Comparison of ENCODE assay signal across 14 cellular contexts in genomic region chr4:26864904-26865303, GRCh38. TPM values are rescaled to one million over a fixed set of nuclear protein-coding genes. Genes with fewer than 3 reads are reported as not detected.
DNase-seq lines count a peak whose midpoint lies in the region; TF ChIP-seq lines count a peak whose summit lies in the region.
"Had no signal": no experiment of that assay in that cellular context is flagged by ENCODE, and none has a peak within 500 bp of the region (broad histone marks: within the 10 kb centered on the region; RNA-seq: fewer than 3 reads in every experiment).

No MANE protein-coding gene starts in this region.

- H3K36me3 Mint-ChIP-seq in CD4-positive, alpha-beta memory T cell: peaks cover 3 to 12% of the 10 kb centered on the region in 2 donors

- no peak overlapping the region for H3K9ac ChIP-seq in MM.1S (ENCODE audit: low read length)
- H3K9ac ChIP-seq: SK-N-SH had no signal

- no peak overlapping the region for H2AFZ ChIP-seq in MM.1S (ENCODE audit: low read length)

- H3K4me1 ChIP-seq in CD4-positive, alpha-beta memory T cell (ENCODE audit: insufficient read depth, low read length): peaks cover 72% of the 10 kb centered on the region
- peaks cover 0 to 32% (median 9%) of the 10 kb centered on the region in 4 donors for H3K4me1 ChIP-seq in sigmoid colon
- H3K4me1 ChIP-seq in MM.1S (ENCODE audit: low read length): peaks cover 8% of the 10 kb centered on the region
- H3K4me1 ChIP-seq in HAP-1: peaks cover 45% of the 10 kb centered on the region
- peaks cover 41% of the 10 kb centered on the region for H3K4me1 ChIP-seq in effector memory CD4-positive, alpha-beta T cell (ENCODE audit: control insufficient read depth, insufficient read depth, low read length, poor library complexity, severe bottlenecking)

- peaks cover 0 to 1% of the 10 kb centered on the region in 2 donors for H3K27me3 Mint-ChIP-seq in CD4-positive, alpha-beta memory T cell

- CTCF ChIA-PET in CD4-positive, alpha-beta memory T cell (lab: Charles Lee; ENCODE audit: partially characterized antibody): interaction anchor here (1.3 to 3.2 kb wide), 3 partner anchors 19 to 119 kb away, joined by 3 to 10 read pairs (median 3); no protein-coding TSS in a partner anchor

- peaks cover 20% of the 10 kb centered on the region for H3F3A ChIP-seq in MM.1S (ENCODE audit: insufficient read depth, low read length)

- peaks cover 0 to 1% (median 0%) of the 10 kb centered on the region in 8 donors for H3K9me3 Mint-ChIP-seq in CD4-positive, alpha-beta memory T cell
- H3K9me3 Mint-ChIP-seq: activated naive CD4-positive, alpha-beta T cell treated with anti-CD3 and anti-CD28 coated beads, Interleukin-2, amount 10 ng/mL, durations not matched to agents 7 days and 5 days had no signal

- WGBS in sigmoid colon, 2 donors: 35 to 57% methylated on average over 3 of the region's 3 CpGs

- no peaks in the 10 kb centered on the region for H3K36me3 ChIP-seq in CD4-positive, alpha-beta memory T cell (ENCODE audit: insufficient read depth, low read length)
- H3K36me3 ChIP-seq in sigmoid colon (no peaks in the 10 kb centered on the region), MM.1S (replicated peaks; ENCODE audit: insufficient read depth, low read length) (no peaks in the 10 kb centered on the region), HAP-1 (replicated peaks) (no peaks in the 10 kb centered on the region)
- no peaks in the 10 kb centered on the region for H3K36me3 ChIP-seq in effector memory CD4-positive, alpha-beta T cell (ENCODE audit: control insufficient read depth, insufficient read depth, low read length)

- no peak overlapping the region for H3K4me2 ChIP-seq in MM.1S (ENCODE audit: low read depth, low read length)
- H3K4me2 ChIP-seq: SK-N-SH had no signal

- POLR2A ChIA-PET in CD4-positive, alpha-beta memory T cell (lab: Charles Lee; ENCODE audit: partially characterized antibody): interaction anchor here (1.1 to 7.0 kb wide), 2 partner anchors 20 to 282 kb away, joined by 3 to 74 read pairs; no protein-coding TSS in a partner anchor

- H3K27ac ChIP-seq in CD4-positive, alpha-beta memory T cell (ENCODE audit: low read depth, low read length): no peak overlapping the region
- H3K27ac ChIP-seq in coronary artery (peak overlapping the region in 1 of 2 donors; percentile 56), sigmoid colon (peak overlapping the region in 3 of 4 donors; percentile 5 to 25 (median 9)), MM.1S (ENCODE audit: low read length) (no peak overlapping the region)
- no peak overlapping the region for H3K27ac ChIP-seq in effector memory CD4-positive, alpha-beta T cell (ENCODE audit: insufficient read depth, low read length, poor library complexity, severe bottlenecking)

- TF ChIP-seq EP300 in sigmoid colon (IDR thresholded peaks at IDR 0.05): no peak

- no peak overlapping the region for H3K4me3 ChIP-seq in CD4-positive, alpha-beta memory T cell (ENCODE audit: low read length in 2 of 2)
- H3K4me3 ChIP-seq in coronary artery (peak overlapping the region; percentile 8), sigmoid colon (no peak overlapping the region), MM.1S (ENCODE audit: low read length) (no peak overlapping the region), HAP-1 (no peak overlapping the region)
- H3K4me3 ChIP-seq in effector memory CD4-positive, alpha-beta T cell (ENCODE audit: insufficient read depth, low read depth, low read length, poor library complexity, severe bottlenecking): no peak overlapping the region

- no peaks in the 10 kb centered on the region for H3K9me3 ChIP-seq in CD4-positive, alpha-beta memory T cell (ENCODE audit: control insufficient read depth in 1 of 2, low read length in 2 of 2)
- H3K9me3 ChIP-seq in sigmoid colon: no peaks in the 10 kb centered on the region
- no peaks in the 10 kb centered on the region for H3K9me3 ChIP-seq in MM.1S (replicated peaks; ENCODE audit: insufficient read depth, low read length)
- H3K9me3 ChIP-seq in HAP-1: no peaks in the 10 kb centered on the region
- H3K9me3 ChIP-seq in effector memory CD4-positive, alpha-beta T cell (ENCODE audit: control insufficient read depth, low read length): no peaks in the 10 kb centered on the region
- H3K9me3 ChIP-seq: SK-N-SH had no signal

- peaks cover 77% of the 10 kb centered on the region for H3K79me2 ChIP-seq in MM.1S (ENCODE audit: low read length)

- no peaks in the 10 kb centered on the region for H3K9me2 ChIP-seq in MM.1S (replicated peaks; ENCODE audit: insufficient read depth, low read length)
- H3K9me2 ChIP-seq: SK-N-SH had no signal

- in situ Hi-C loops in HAP-1 (cut with MboI; ENCODE audit: low sequenced_read_pairs): no loop called here

- TF ChIP-seq POLR2A in sigmoid colon (IDR thresholded peaks at IDR 0.05): no peak

- no peak for DNase-seq in CD4-positive, alpha-beta memory T cell
- DNase-seq in NOMO-1 treated with DMSO at 0.1 percent for 48 hours (lab: John Stamatoyannopoulos, UW; ENCODE audit: unreplicated experiment) (peak; percentile 63), coronary artery (ENCODE audit: low spot score) (no peak), sigmoid colon (no peak), MM.1S (no peak), HAP-1 (ENCODE audit: low spot score in 2 of 2) (no peak), NCI-H1092 treated with DMSO at 0.1 percent for 48 hours (lab: John Stamatoyannopoulos, UW) (no peak)
- no peak for DNase-seq in effector memory CD4-positive, alpha-beta T cell
- DNase-seq: activated CD4-positive, alpha-beta T cell treated with anti-CD3 and anti-CD28 coated beads, Interleukin-2, amount 50 U/mL, for 1 hour; activated naive CD4-positive, alpha-beta T cell treated with anti-CD3 and anti-CD28 coated beads, Interleukin-2, amount 10 ng/mL, durations not matched to agents 7 days and 5 days; HCEC 1CT; kidney; SK-N-SH; stimulated activated CD4-positive, alpha-beta T cell treated with anti-CD3 and anti-CD28 coated beads, Interleukin-2, amount 100 ng/mL, for 48 hours had no signal

- intact Hi-C loops in CD4-positive, alpha-beta memory T cell (cut with micrococcal nuclease): loop anchor here (5.0 to 10.0 kb wide), 5 partner anchors 50 to 1003 kb away; partner anchors contain the start of gene SEL1L3
- intact Hi-C loops in sigmoid colon (cut with DNase I): loop anchor here (5.0 to 10.0 kb wide), 2 partner anchors 280 to 953 kb away; partner anchors contain the start of genes SMIM20 and TBC1D19

- TF ChIP-seq CTCF in coronary artery (IDR thresholded peaks at IDR 0.05) (no peak), sigmoid colon (IDR thresholded peaks at IDR 0.05) (no peak), MM.1S (IDR thresholded peaks at IDR 0.05; ENCODE audit: low read length) (no peak)

- H3K27me3 ChIP-seq in CD4-positive, alpha-beta memory T cell (ENCODE audit: insufficient read depth, low read length): no peaks in the 10 kb centered on the region
- no peaks in the 10 kb centered on the region for H3K27me3 ChIP-seq in sigmoid colon
- H3K27me3 ChIP-seq in MM.1S (replicated peaks; ENCODE audit: insufficient read depth, low read length): no peaks in the 10 kb centered on the region
- H3K27me3 ChIP-seq in HAP-1 (ENCODE audit: low read depth): no peaks in the 10 kb centered on the region
- no peaks in the 10 kb centered on the region for H3K27me3 ChIP-seq in effector memory CD4-positive, alpha-beta T cell (replicated peaks; ENCODE audit: control insufficient read depth, insufficient read depth, low read length, poor library complexity, severe bottlenecking)

- peak overlapping the region in 2 of 7 donors; percentile 30 to 46 for H3K27ac Mint-ChIP-seq in CD4-positive, alpha-beta memory T cell
- H3K27ac Mint-ChIP-seq: activated naive CD4-positive, alpha-beta T cell treated with anti-CD3 and anti-CD28 coated beads, Interleukin-2, amount 10 ng/mL, durations not matched to agents 7 days and 5 days had no signal

- no peaks in the 10 kb centered on the region for H4K20me1 ChIP-seq in MM.1S (ENCODE audit: insufficient read depth, low read length)

- H3K4me3 Mint-ChIP-seq in CD4-positive, alpha-beta memory T cell: peak overlapping the region in 6 of 8 donors; percentile 3 to 76 (median 58)
- H3K4me3 Mint-ChIP-seq: activated naive CD4-positive, alpha-beta T cell treated with anti-CD3 and anti-CD28 coated beads, Interleukin-2, amount 10 ng/mL, durations not matched to agents 7 days and 5 days had no signal

- H3K4me1 Mint-ChIP-seq in CD4-positive, alpha-beta memory T cell: peaks cover 50 to 84% (median 61%) of the 10 kb centered on the region in 4 donors

RNA-seq across cellular contexts. Expression of gene STIM2, which starts 4.3 kb away (rescaled TPM):
- total RNA-seq in CD4-positive, alpha-beta memory T cell: 10 to 100 TPM; 84.6 to 91.7 TPM
- 10 to 100 TPM; 23.8 to 40.7 TPM for polyA plus RNA-seq in CD4-positive, alpha-beta memory T cell
- 10 to 100 TPM; 10.7 to 15.3 (median 14.7) TPM for total RNA-seq in sigmoid colon
- polyA plus RNA-seq in sigmoid colon: 10 to 100 TPM in 1 of 3 donors, 1 to 10 TPM in 2; 3.0 to 16.8 (median 5.5) TPM

Comparison
In these comparisons a context has a peak if more than half of its experiments do, and no peak if none do; other contexts are left out.
1. H3K27ac ChIP-seq: peak in sigmoid colon (3 of 4); none in CD4-positive, alpha-beta memory T cell (single experiment), MM.1S (single experiment) and effector memory CD4-positive, alpha-beta T cell (single experiment).
2. RNA of gene STIM2, which starts 4.3 kb away (total RNA-seq): 84.6 to 91.7 TPM in CD4-positive, alpha-beta memory T cell; 10.7 to 15.3 TPM in sigmoid colon; every median in the first group is over 4 times any median in the second.